Comparison of ENCODE assay signal across 18 cellular contexts in the genomic region with DNA sequence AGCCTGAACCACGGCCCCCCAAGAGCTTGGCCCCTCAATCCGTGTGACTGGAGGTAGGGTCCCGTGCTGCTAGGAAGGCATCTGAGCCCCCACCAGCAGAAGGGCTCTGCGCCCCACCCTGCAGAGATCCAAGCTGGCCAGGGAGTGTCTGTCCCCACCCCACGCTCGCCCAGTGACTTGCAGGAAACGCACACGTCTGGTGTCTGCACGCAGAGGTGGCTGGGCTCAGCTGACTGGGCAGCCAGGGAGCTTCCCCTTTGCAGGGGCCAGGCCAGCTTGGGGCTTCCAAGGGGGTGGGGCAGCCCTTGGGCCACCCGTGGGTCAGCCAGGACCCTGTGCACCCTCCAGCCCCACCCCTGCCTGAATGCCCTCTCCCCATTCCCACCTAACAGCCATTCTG. TPM values are rescaled to one million over a fixed set of nuclear protein-coding genes. Genes with fewer than 3 reads are reported as not detected.
A peak's percentile ranks its signal among the peaks of the same experiment; 100 is the strongest.
DNase-seq lines count a peak whose midpoint lies in the region; ATAC-seq and TF ChIP-seq lines count a peak whose summit lies in the region.
"Had no signal": no experiment of that assay in that cellular context is flagged by ENCODE, and none has a peak within 500 bp of the region (broad histone marks: within the 10 kb centered on the region; RNA-seq: fewer than 3 reads in every experiment).

No MANE protein-coding gene starts in this region.

- H3K27me3 ChIP-seq in heart right ventricle (no peaks in the 10 kb centered on the region), mucosa of rectum (ENCODE audit: control insufficient read depth in 2 of 2, insufficient read depth in 2 of 2, low read length in 2 of 2) (no peaks in the 10 kb centered on the region)

- in situ Hi-C loops in GM13976 (cut with MboI; ENCODE audit: low sequenced_read_pairs, unreplicated experiment), result no loop called here

- 67 to 79% methylated on average over 10 of the region's 10 CpGs for WGBS in heart right ventricle, 2 donors

- H3K4me3 ChIP-seq in heart right ventricle, result no peak overlapping the region
- peak overlapping the region in 1 of 2 donors; percentile 13 for H3K4me3 ChIP-seq in mucosa of rectum (ENCODE audit: low read length in 2 of 2)

- peak overlapping the region; percentile 83 for H3K27ac ChIP-seq in RWPE1
- peak overlapping the region in 2 of 10 donors; percentile 51 to 62 for H3K27ac ChIP-seq in heart right ventricle
- peak overlapping the region; percentile 91 to 94 for H3K27ac ChIP-seq in mucosa of rectum (ENCODE audit: low read depth in 2 of 2, low read length in 2 of 2)

- peak overlapping the region; percentile 56 to 74 for H3K9ac ChIP-seq in mucosa of rectum (ENCODE audit: low read depth in 1 of 2, low read length in 2 of 2)

- peak overlapping the region; percentile 93 to 97 (median 95) for H3K27ac Mint-ChIP-seq in CD14-positive monocyte
- no peak overlapping the region for H3K27ac Mint-ChIP-seq in activated CD4-positive, alpha-beta memory T cell treated with anti-CD3 and anti-CD28 coated beads, Interleukin-2, amount 10 ng/mL, durations not matched to agents 7 days and 5 days
- H3K27ac Mint-ChIP-seq: activated CD4-positive, alpha-beta T cell treated with anti-CD3 and anti-CD28 coated beads, Interleukin-2, amount 10 ng/mL, durations not matched to agents 7 days and 5 days; activated naive CD4-positive, alpha-beta T cell treated with anti-CD3 and anti-CD28 coated beads, Interleukin-2, amount 10 ng/mL, durations not matched to agents 7 days and 5 days; mesothelial cell of epicardium had no signal

- peaks cover 21% of the 10 kb centered on the region for H3K4me1 Mint-ChIP-seq in CD14-positive monocyte
- no peaks in the 10 kb centered on the region for H3K4me1 Mint-ChIP-seq in activated CD4-positive, alpha-beta memory T cell treated with anti-CD3 and anti-CD28 coated beads, Interleukin-2, amount 10 ng/mL, durations not matched to agents 7 days and 5 days
- H3K4me1 Mint-ChIP-seq: activated CD4-positive, alpha-beta T cell treated with anti-CD3 and anti-CD28 coated beads, Interleukin-2, amount 10 ng/mL, durations not matched to agents 7 days and 5 days; activated naive CD4-positive, alpha-beta T cell treated with anti-CD3 and anti-CD28 coated beads, Interleukin-2, amount 10 ng/mL, durations not matched to agents 7 days and 5 days; mesothelial cell of epicardium had no signal

- no peak for TF ChIP-seq CTCF in CD14-positive monocyte (IDR thresholded peaks at IDR 0.05)
- no peak for TF ChIP-seq CTCF in RWPE1 (conservative IDR thresholded peaks at IDR 0.05; ENCODE audit: low read depth)
- TF ChIP-seq CTCF in heart right ventricle (IDR thresholded peaks at IDR 0.05), result no peak
- no peak for TF ChIP-seq CTCF in GM13976 (IDR thresholded peaks at IDR 0.05; ENCODE audit: borderline replicate concordance, control extremely low read depth, extremely low read depth, insufficient read depth, missing control alignments)

- H3K4me1 ChIP-seq in heart right ventricle (peaks cover 0 to 66% (median 46%) of the 10 kb centered on the region in 9 donors), mucosa of rectum (ENCODE audit: control insufficient read depth in 2 of 2, insufficient read depth in 2 of 2, low read length in 2 of 2) (peaks cover 62 to 69% of the 10 kb centered on the region in 2 donors)

- peak in 5 of 8 donors; percentile 7 to 40 (median 20) for ATAC-seq in heart right ventricle
- ATAC-seq: esophagus mucosa, sciatic nerve had no signal

- H3K36me3 ChIP-seq in heart right ventricle, result peaks cover 11 to 80% (median 33%) of the 10 kb centered on the region in 9 donors
- H3K36me3 ChIP-seq in mucosa of rectum (ENCODE audit: control insufficient read depth in 2 of 2, insufficient read depth in 2 of 2, low read length in 2 of 2), result peaks cover 19 to 22% of the 10 kb centered on the region in 2 donors

- CTCF ChIA-PET in RWPE1 (lab: Yijun Ruan, JAX), result interaction anchor here (0.7 to 1.5 kb wide), 2 partner anchors 36 to 107 kb away, joined by 3 read pairs; no protein-coding TSS in a partner anchor
- CTCF ChIA-PET in activated CD4-positive, alpha-beta memory T cell treated with anti-CD3 and anti-CD28 coated beads, Interleukin-2, amount 10 ng/mL, durations not matched to agents 7 days and 5 days (lab: Charles Lee), result interaction anchor here (0.9 kb wide), 1 partner anchor 38 kb away, joined by 3 read pairs; no protein-coding TSS in a partner anchor

- H3K4me3 Mint-ChIP-seq in CD14-positive monocyte, result peak overlapping the region; percentile 52 to 75
- no peak overlapping the region for H3K4me3 Mint-ChIP-seq in activated CD4-positive, alpha-beta memory T cell treated with anti-CD3 and anti-CD28 coated beads, Interleukin-2, amount 10 ng/mL, durations not matched to agents 7 days and 5 days
- H3K4me3 Mint-ChIP-seq: activated CD4-positive, alpha-beta T cell treated with anti-CD3 and anti-CD28 coated beads, Interleukin-2, amount 10 ng/mL, durations not matched to agents 7 days and 5 days; activated naive CD4-positive, alpha-beta T cell treated with anti-CD3 and anti-CD28 coated beads, Interleukin-2, amount 10 ng/mL, durations not matched to agents 7 days and 5 days; mesothelial cell of epicardium had no signal

- peaks cover 44 to 62% of the 10 kb centered on the region in 2 donors for H3K36me3 Mint-ChIP-seq in CD14-positive monocyte
- H3K36me3 Mint-ChIP-seq in activated CD4-positive, alpha-beta memory T cell treated with anti-CD3 and anti-CD28 coated beads, Interleukin-2, amount 10 ng/mL, durations not matched to agents 7 days and 5 days (ENCODE audit: low read depth), result peaks cover 9% of the 10 kb centered on the region

- H3K9me3 Mint-ChIP-seq in CD14-positive monocyte, result no peaks in the 10 kb centered on the region
- no peaks in the 10 kb centered on the region for H3K9me3 Mint-ChIP-seq in activated CD4-positive, alpha-beta memory T cell treated with anti-CD3 and anti-CD28 coated beads, Interleukin-2, amount 10 ng/mL, durations not matched to agents 7 days and 5 days
- H3K9me3 Mint-ChIP-seq: activated CD4-positive, alpha-beta T cell treated with anti-CD3 and anti-CD28 coated beads, Interleukin-2, amount 10 ng/mL, durations not matched to agents 7 days and 5 days; activated naive CD4-positive, alpha-beta T cell treated with anti-CD3 and anti-CD28 coated beads, Interleukin-2, amount 10 ng/mL, durations not matched to agents 7 days and 5 days; mesothelial cell of epicardium had no signal

- DNase-seq in CD14-positive monocyte (ENCODE audit: low spot score) (peak; percentile 92), RWPE1 (ENCODE audit: low spot score) (no peak), heart right ventricle (no peak), NCI-H69 (lab: John Stamatoyannopoulos, UW) (no peak), GM13976 (ENCODE audit: low spot score) (no peak)
- DNase-seq in activated T-cell treated with anti-CD3 and anti-CD28 coated beads, Interleukin-2, amount 50 U/mL, for 1 hour, result no peak
- DNase-seq in activated CD4-positive, alpha-beta memory T cell treated with anti-CD3 and anti-CD28 coated beads, Interleukin-2, amount 10 ng/mL, durations not matched to agents 7 days and 5 days, result no peak
- DNase-seq: activated CD4-positive, alpha-beta T cell treated with anti-CD3 and anti-CD28 coated beads, Interleukin-2, amount 10 ng/mL, durations not matched to agents 7 days and 5 days; activated naive CD4-positive, alpha-beta T cell treated with anti-CD3 and anti-CD28 coated beads, Interleukin-2, amount 10 ng/mL, durations not matched to agents 7 days and 5 days; activated T-cell treated with anti-CD3 and anti-CD28 coated beads for 4 hours; NCI-H187; NCI-H446; SHP77 treated with DMSO at 0.1 percent for 48 hours; stimulated activated CD4-positive, alpha-beta T cell treated with anti-CD3 and anti-CD28 coated beads, Interleukin-2, amount 100 ng/mL, for 24 hours had no signal

- peaks cover 0 to 4% (median 2%) of the 10 kb centered on the region in 3 donors for H3K27me3 Mint-ChIP-seq in CD14-positive monocyte (ENCODE audit: low read depth in 3 of 3)
- H3K27me3 Mint-ChIP-seq in activated CD4-positive, alpha-beta memory T cell treated with anti-CD3 and anti-CD28 coated beads, Interleukin-2, amount 10 ng/mL, durations not matched to agents 7 days and 5 days, result no peaks in the 10 kb centered on the region
- H3K27me3 Mint-ChIP-seq: activated CD4-positive, alpha-beta T cell treated with anti-CD3 and anti-CD28 coated beads, Interleukin-2, amount 10 ng/mL, durations not matched to agents 7 days and 5 days; activated naive CD4-positive, alpha-beta T cell treated with anti-CD3 and anti-CD28 coated beads, Interleukin-2, amount 10 ng/mL, durations not matched to agents 7 days and 5 days had no signal

- no peaks in the 10 kb centered on the region for H3K9me3 ChIP-seq in heart right ventricle
- H3K9me3 ChIP-seq in mucosa of rectum (ENCODE audit: control insufficient read depth in 2 of 2, low read length in 2 of 2), result no peaks in the 10 kb centered on the region

- intact Hi-C loops in CD14-positive monocyte (cut with micrococcal nuclease) (no loop called here), heart right ventricle (cut with DNase I) (no loop called here)

- POLR2A ChIA-PET in RWPE1 (lab: Yijun Ruan, JAX; ENCODE audit: low non-redundant PET), result no interaction called here
- POLR2A ChIA-PET in activated CD4-positive, alpha-beta memory T cell treated with anti-CD3 and anti-CD28 coated beads, Interleukin-2, amount 10 ng/mL, durations not matched to agents 7 days and 5 days (lab: Charles Lee), result interaction anchor here (1.1 kb wide), 1 partner anchor 12 kb away, joined by 4 read pairs; no protein-coding TSS in a partner anchor

RNA-seq across cellular contexts. Expression of gene NOTCH1, which starts 24.3 kb away (rescaled TPM):
- 1 to 10 TPM; 1.4 to 2.2 TPM for polyA plus RNA-seq in CD14-positive monocyte
- total RNA-seq in heart right ventricle, result 10 to 100 TPM; 12.0 to 27.0 (median 21.8) TPM
- 10 to 100 TPM in 1 of 2 donors, 1 to 10 TPM in 1; 7.3 to 14.5 TPM for polyA plus RNA-seq in heart right ventricle
- total RNA-seq in activated CD4-positive, alpha-beta memory T cell treated with anti-CD3 and anti-CD28 coated beads, Interleukin-2, amount 10 ng/mL, durations not matched to agents 7 days and 5 days, result 10 to 100 TPM; 58.8 to 59.8 TPM

RNA-seq across cellular contexts. Expression of gene SEC16A, which starts 38.7 kb away (rescaled TPM):
- polyA plus RNA-seq in CD14-positive monocyte (10 to 100 TPM; 11.1 to 19.1 TPM), heart right ventricle (10 to 100 TPM; 24.4 to 35.6 TPM)
- total RNA-seq in heart right ventricle, result 10 to 100 TPM; 21.9 to 35.9 (median 28.6) TPM
- total RNA-seq in activated CD4-positive, alpha-beta memory T cell treated with anti-CD3 and anti-CD28 coated beads, Interleukin-2, amount 10 ng/mL, durations not matched to agents 7 days and 5 days, result 10 to 100 TPM; 56.1 to 61.0 TPM
